ENCODE assay signal across 1 cellular context in the genomic region with DNA sequence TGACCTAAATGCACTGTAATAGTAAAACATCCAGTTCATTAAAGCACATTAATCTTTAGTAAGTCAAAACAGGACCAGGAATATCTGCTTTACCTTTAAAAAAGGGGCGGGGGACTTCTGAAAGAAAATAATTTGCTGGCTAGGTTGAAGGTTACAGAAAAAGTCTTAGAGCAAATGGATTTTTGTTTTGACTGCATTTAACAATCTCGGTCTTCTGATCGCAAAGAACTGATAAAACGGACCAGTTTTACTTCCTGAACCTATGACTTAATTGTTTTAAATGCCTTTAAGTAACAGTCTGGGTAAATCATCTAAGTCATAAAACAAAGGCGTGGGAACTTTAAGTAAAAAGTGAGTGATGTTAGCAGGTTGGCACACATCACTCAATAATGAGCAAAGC.
TF ChIP-seq lines count a peak whose summit lies in the region.

No MANE protein-coding gene starts in this region.

TF ChIP-seq in A549, 52 proteins besides CTCF, POLR2A, EP300 and RAD21 (continued from another document):
- TF ChIP-seq, protein P1, sequence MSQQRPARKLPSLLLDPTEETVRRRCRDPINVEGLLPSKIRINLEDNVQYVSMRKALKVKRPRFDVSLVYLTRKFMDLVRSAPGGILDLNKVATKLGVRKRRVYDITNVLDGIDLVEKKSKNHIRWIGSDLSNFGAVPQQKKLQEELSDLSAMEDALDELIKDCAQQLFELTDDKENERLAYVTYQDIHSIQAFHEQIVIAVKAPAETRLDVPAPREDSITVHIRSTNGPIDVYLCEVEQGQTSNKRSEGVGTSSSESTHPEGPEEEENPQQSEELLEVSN (IDR thresholded peaks at IDR 0.05; ENCODE audit: borderline replicate concordance, low read depth): no peak
- TF ChIP-seq, protein P2, sequence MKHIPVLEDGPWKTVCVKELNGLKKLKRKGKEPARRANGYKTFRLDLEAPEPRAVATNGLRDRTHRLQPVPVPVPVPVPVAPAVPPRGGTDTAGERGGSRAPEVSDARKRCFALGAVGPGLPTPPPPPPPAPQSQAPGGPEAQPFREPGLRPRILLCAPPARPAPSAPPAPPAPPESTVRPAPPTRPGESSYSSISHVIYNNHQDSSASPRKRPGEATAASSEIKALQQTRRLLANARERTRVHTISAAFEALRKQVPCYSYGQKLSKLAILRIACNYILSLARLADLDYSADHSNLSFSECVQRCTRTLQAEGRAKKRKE (CRISPR knock-in tag; IDR thresholded peaks at IDR 0.05; ENCODE audit: low read depth): no peak
- TF ChIP-seq CEBPB (IDR thresholded peaks at IDR 0.05): no peak
- TF ChIP-seq FOXS1 (CRISPR knock-in tag; IDR thresholded peaks at IDR 0.05): no peak
- TF ChIP-seq NPAS2 (CRISPR knock-in tag; IDR thresholded peaks at IDR 0.05; ENCODE audit: borderline replicate concordance): no peak
- TF ChIP-seq, protein P3, sequence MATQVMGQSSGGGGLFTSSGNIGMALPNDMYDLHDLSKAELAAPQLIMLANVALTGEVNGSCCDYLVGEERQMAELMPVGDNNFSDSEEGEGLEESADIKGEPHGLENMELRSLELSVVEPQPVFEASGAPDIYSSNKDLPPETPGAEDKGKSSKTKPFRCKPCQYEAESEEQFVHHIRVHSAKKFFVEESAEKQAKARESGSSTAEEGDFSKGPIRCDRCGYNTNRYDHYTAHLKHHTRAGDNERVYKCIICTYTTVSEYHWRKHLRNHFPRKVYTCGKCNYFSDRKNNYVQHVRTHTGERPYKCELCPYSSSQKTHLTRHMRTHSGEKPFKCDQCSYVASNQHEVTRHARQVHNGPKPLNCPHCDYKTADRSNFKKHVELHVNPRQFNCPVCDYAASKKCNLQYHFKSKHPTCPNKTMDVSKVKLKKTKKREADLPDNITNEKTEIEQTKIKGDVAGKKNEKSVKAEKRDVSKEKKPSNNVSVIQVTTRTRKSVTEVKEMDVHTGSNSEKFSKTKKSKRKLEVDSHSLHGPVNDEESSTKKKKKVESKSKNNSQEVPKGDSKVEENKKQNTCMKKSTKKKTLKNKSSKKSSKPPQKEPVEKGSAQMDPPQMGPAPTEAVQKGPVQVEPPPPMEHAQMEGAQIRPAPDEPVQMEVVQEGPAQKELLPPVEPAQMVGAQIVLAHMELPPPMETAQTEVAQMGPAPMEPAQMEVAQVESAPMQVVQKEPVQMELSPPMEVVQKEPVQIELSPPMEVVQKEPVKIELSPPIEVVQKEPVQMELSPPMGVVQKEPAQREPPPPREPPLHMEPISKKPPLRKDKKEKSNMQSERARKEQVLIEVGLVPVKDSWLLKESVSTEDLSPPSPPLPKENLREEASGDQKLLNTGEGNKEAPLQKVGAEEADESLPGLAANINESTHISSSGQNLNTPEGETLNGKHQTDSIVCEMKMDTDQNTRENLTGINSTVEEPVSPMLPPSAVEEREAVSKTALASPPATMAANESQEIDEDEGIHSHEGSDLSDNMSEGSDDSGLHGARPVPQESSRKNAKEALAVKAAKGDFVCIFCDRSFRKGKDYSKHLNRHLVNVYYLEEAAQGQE (IDR thresholded peaks at IDR 0.05): no peak
- no peak for TF ChIP-seq KDM5A (IDR thresholded peaks at IDR 0.05)
- no peak for TF ChIP-seq HOXB5 (CRISPR knock-in tag; IDR thresholded peaks at IDR 0.05)
- TF ChIP-seq HEYL (CRISPR knock-in tag; IDR thresholded peaks at IDR 0.05): no peak
- TF ChIP-seq RFX5 (IDR thresholded peaks at IDR 0.05): no peak
- no peak for TF ChIP-seq ZFP36 (IDR thresholded peaks at IDR 0.05; ENCODE audit: borderline replicate concordance, partially characterized antibody)
